In genomic region chrX:118729043-118729652, GRCh38 we compare ENCODE assay signal across 1 cellular context.
TF ChIP-seq lines count a peak whose summit lies in the region.

No MANE protein-coding gene starts in this region.

TF ChIP-seq in SK-N-SH treated with all-trans-retinoic acid at 6 μM for 48 hours, 23 proteins besides CTCF, POLR2A, EP300 and RAD21 (continued from another document):
- TF ChIP-seq CSRNP3 (CRISPR knock-in tag; IDR thresholded peaks at IDR 0.05) (no peak), BACH2 (CRISPR knock-in tag; IDR thresholded peaks at IDR 0.05; ENCODE audit: borderline replicate concordance) (no peak), ZC3H10 (CRISPR knock-in tag; IDR thresholded peaks at IDR 0.05) (no peak), ZFP30 (CRISPR knock-in tag; IDR thresholded peaks at IDR 0.05) (no peak), ARNTL (CRISPR knock-in tag; IDR thresholded peaks at IDR 0.05; ENCODE audit: borderline replicate concordance, low read depth) (no peak), ZFP3 (CRISPR knock-in tag; IDR thresholded peaks at IDR 0.05) (no peak), ESRRG (CRISPR knock-in tag; IDR thresholded peaks at IDR 0.05) (no peak), CSDC2 (CRISPR knock-in tag; IDR thresholded peaks at IDR 0.05) (no peak), TOX (CRISPR knock-in tag; IDR thresholded peaks at IDR 0.05; ENCODE audit: borderline replicate concordance) (no peak), ZNF8 (CRISPR knock-in tag; IDR thresholded peaks at IDR 0.05) (no peak), CREB5 (CRISPR knock-in tag; IDR thresholded peaks at IDR 0.05; ENCODE audit: low read depth) (no peak), RARB (CRISPR knock-in tag; IDR thresholded peaks at IDR 0.05) (no peak), ZNF70 (CRISPR knock-in tag; IDR thresholded peaks at IDR 0.05) (no peak), PPARA (CRISPR knock-in tag; IDR thresholded peaks at IDR 0.05; ENCODE audit: borderline replicate concordance) (no peak), SNAI2 (CRISPR knock-in tag; IDR thresholded peaks at IDR 0.05) (no peak)
- TF ChIP-seq, protein P1, sequence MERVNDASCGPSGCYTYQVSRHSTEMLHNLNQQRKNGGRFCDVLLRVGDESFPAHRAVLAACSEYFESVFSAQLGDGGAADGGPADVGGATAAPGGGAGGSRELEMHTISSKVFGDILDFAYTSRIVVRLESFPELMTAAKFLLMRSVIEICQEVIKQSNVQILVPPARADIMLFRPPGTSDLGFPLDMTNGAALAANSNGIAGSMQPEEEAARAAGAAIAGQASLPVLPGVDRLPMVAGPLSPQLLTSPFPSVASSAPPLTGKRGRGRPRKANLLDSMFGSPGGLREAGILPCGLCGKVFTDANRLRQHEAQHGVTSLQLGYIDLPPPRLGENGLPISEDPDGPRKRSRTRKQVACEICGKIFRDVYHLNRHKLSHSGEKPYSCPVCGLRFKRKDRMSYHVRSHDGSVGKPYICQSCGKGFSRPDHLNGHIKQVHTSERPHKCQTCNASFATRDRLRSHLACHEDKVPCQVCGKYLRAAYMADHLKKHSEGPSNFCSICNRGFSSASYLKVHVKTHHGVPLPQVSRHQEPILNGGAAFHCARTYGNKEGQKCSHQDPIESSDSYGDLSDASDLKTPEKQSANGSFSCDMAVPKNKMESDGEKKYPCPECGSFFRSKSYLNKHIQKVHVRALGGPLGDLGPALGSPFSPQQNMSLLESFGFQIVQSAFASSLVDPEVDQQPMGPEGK (CRISPR knock-in tag; IDR thresholded peaks at IDR 0.05; ENCODE audit: borderline replicate concordance), result no peak
- TF ChIP-seq, protein P2, sequence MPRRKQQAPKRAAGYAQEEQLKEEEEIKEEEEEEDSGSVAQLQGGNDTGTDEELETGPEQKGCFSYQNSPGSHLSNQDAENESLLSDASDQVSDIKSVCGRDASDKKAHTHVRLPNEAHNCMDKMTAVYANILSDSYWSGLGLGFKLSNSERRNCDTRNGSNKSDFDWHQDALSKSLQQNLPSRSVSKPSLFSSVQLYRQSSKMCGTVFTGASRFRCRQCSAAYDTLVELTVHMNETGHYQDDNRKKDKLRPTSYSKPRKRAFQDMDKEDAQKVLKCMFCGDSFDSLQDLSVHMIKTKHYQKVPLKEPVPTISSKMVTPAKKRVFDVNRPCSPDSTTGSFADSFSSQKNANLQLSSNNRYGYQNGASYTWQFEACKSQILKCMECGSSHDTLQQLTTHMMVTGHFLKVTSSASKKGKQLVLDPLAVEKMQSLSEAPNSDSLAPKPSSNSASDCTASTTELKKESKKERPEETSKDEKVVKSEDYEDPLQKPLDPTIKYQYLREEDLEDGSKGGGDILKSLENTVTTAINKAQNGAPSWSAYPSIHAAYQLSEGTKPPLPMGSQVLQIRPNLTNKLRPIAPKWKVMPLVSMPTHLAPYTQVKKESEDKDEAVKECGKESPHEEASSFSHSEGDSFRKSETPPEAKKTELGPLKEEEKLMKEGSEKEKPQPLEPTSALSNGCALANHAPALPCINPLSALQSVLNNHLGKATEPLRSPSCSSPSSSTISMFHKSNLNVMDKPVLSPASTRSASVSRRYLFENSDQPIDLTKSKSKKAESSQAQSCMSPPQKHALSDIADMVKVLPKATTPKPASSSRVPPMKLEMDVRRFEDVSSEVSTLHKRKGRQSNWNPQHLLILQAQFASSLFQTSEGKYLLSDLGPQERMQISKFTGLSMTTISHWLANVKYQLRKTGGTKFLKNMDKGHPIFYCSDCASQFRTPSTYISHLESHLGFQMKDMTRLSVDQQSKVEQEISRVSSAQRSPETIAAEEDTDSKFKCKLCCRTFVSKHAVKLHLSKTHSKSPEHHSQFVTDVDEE (CRISPR knock-in tag; IDR thresholded peaks at IDR 0.05), result no peak
